18 cellular contexts compared by ENCODE assay signal in the genomic region with DNA sequence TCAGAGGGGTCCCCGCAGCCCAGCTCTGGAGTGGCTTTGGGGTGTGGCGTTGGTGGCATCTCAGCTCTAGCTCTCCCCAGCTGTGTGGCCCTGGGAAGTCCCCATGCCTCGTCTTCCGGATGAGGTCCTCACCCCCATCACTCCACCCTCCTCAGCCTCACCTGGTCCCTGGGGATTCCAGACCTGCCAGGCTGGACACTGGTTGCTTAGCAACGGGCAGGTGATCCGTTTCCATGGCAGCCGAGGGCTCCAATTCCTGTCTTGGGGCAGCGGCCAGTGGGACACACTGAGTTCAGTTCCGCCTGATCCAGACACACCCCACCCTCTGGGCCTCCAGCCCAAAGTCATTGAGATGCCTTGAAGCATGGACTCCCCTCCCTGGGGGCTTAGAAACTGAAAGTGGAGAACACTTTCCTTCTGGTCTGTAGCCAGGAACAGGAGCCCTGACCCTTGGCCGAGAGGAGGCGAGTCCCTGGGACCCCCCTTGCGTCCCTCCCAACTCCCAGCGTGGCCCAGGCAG. TPM values are rescaled to one million over a fixed set of nuclear protein-coding genes. Genes with fewer than 3 reads are reported as not detected.
DNase-seq lines count a peak whose midpoint lies in the region; ATAC-seq and TF ChIP-seq lines count a peak whose summit lies in the region.
"Had no signal": no experiment of that assay in that cellular context is flagged by ENCODE, and none has a peak within 500 bp of the region (broad histone marks: within the 10 kb centered on the region; RNA-seq: fewer than 3 reads in every experiment).

No MANE protein-coding gene starts in this region.

- CTCF ChIA-PET in RWPE1 (lab: Yijun Ruan, JAX) = interaction anchor here (0.6 to 0.8 kb wide), 2 partner anchors 155 to 194 kb away, joined by 3 read pairs; no protein-coding TSS in a partner anchor

- no peak overlapping the region for H3K4me3 ChIP-seq in GM23338
- H3K4me3 ChIP-seq: esophagus squamous epithelium had no signal

- H3K36me3 ChIP-seq in GM23338 (ENCODE audit: insufficient read depth) = no peaks in the 10 kb centered on the region

- H3K4me3 Mint-ChIP-seq in GM23338 (no peak overlapping the region), memory B cell (peak overlapping the region; percentile 18)
- H3K4me3 Mint-ChIP-seq: activated CD8-positive, alpha-beta memory T cell treated with anti-CD3 and anti-CD28 coated beads, Interleukin-2, amount 10 ng/mL, durations not matched to agents 7 days and 5 days; activated naive CD4-positive, alpha-beta T cell treated with anti-CD3 and anti-CD28 coated beads, Interleukin-2, amount 50 U/mL, for 24 hours; central memory CD8-positive, alpha-beta T cell; HFFc6; stimulated activated naive CD8-positive, alpha-beta T cell treated with anti-CD3 and anti-CD28 coated beads, Interleukin-15, Interleukin-2, amounts not matched to agents 100 ng/mL and 50 ng/mL, for 24 hours had no signal

- H3F3A ChIP-seq in GM23338 (replicated peaks; ENCODE audit: low read depth) = 0 out of 2 replicates have a peak, but pooled peaks cover 3% of the 10 kb centered on the region

- H3K36me3 Mint-ChIP-seq in GM23338 (ENCODE audit: low read depth) = no peaks in the 10 kb centered on the region; the same call in 1 of the 3 replicates
- peaks cover 1% of the 10 kb centered on the region for H3K36me3 Mint-ChIP-seq in memory B cell
- H3K36me3 Mint-ChIP-seq: activated naive CD4-positive, alpha-beta T cell treated with anti-CD3 and anti-CD28 coated beads, Interleukin-2, amount 50 U/mL, for 24 hours had no signal

- no peaks in the 10 kb centered on the region for H3K27me3 ChIP-seq in GM23338 (ENCODE audit: insufficient read depth)
- H3K27me3 ChIP-seq: esophagus squamous epithelium had no signal

- H3K79me2 ChIP-seq in GM23338 (replicated peaks; ENCODE audit: insufficient read depth) = no peaks in the 10 kb centered on the region

- H3K4me2 ChIP-seq in GM23338 = no peak overlapping the region

- H2AFZ ChIP-seq in GM23338 = no peak overlapping the region

- H4K20me1 ChIP-seq in GM23338 (replicated peaks; ENCODE audit: insufficient read depth) = no peaks in the 10 kb centered on the region; the same call in 1 of the 2 replicates

- H3K4me1 Mint-ChIP-seq in GM23338 = no peaks in the 10 kb centered on the region
- H3K4me1 Mint-ChIP-seq in memory B cell = no peaks in the 10 kb centered on the region
- H3K4me1 Mint-ChIP-seq: activated CD8-positive, alpha-beta memory T cell treated with anti-CD3 and anti-CD28 coated beads, Interleukin-2, amount 10 ng/mL, durations not matched to agents 7 days and 5 days; activated naive CD4-positive, alpha-beta T cell treated with anti-CD3 and anti-CD28 coated beads, Interleukin-2, amount 50 U/mL, for 24 hours; central memory CD8-positive, alpha-beta T cell had no signal

- H3K27ac ChIP-seq in GM23338 (ENCODE audit: low read depth) (no peak overlapping the region), RWPE1 (peak overlapping the region; percentile 52)
- H3K27ac ChIP-seq: esophagus squamous epithelium had no signal

- no peaks in the 10 kb centered on the region for H3K4me1 ChIP-seq in GM23338 (ENCODE audit: insufficient read depth)
- H3K4me1 ChIP-seq: esophagus squamous epithelium had no signal

- peaks cover 26% of the 10 kb centered on the region; the same call in 2 of the 3 replicates for H3K9me3 Mint-ChIP-seq in GM23338
- no peaks in the 10 kb centered on the region for H3K9me3 Mint-ChIP-seq in memory B cell
- H3K9me3 Mint-ChIP-seq: activated naive CD4-positive, alpha-beta T cell treated with anti-CD3 and anti-CD28 coated beads, Interleukin-2, amount 50 U/mL, for 24 hours; central memory CD8-positive, alpha-beta T cell; stimulated activated naive CD8-positive, alpha-beta T cell treated with anti-CD3 and anti-CD28 coated beads, Interleukin-15, Interleukin-2, amounts not matched to agents 100 ng/mL and 50 ng/mL, for 24 hours had no signal

- POLR2A ChIA-PET in RWPE1 (lab: Yijun Ruan, JAX; ENCODE audit: low non-redundant PET) = no interaction called here

- no peak for ATAC-seq in GM23338
- ATAC-seq in memory B cell (ENCODE audit: low read depth) = peak; percentile 90
- ATAC-seq in HG03139 (IDR thresholded peaks at IDR 0.05; ENCODE audit: unreplicated experiment) = no peak
- ATAC-seq in GM19351 (IDR thresholded peaks at IDR 0.05; ENCODE audit: unreplicated experiment) = no peak
- ATAC-seq: activated CD8-positive, alpha-beta memory T cell treated with anti-CD3 and anti-CD28 coated beads, Interleukin-2, amount 10 ng/mL, durations not matched to agents 7 days and 5 days had no signal

- H3K27me3 Mint-ChIP-seq in GM23338 (ENCODE audit: insufficient read depth, low read depth, poor library complexity) (peaks cover 11% of the 10 kb centered on the region), memory B cell (peaks cover 6% of the 10 kb centered on the region)
- H3K27me3 Mint-ChIP-seq: activated CD8-positive, alpha-beta memory T cell treated with anti-CD3 and anti-CD28 coated beads, Interleukin-2, amount 10 ng/mL, durations not matched to agents 7 days and 5 days; activated naive CD4-positive, alpha-beta T cell treated with anti-CD3 and anti-CD28 coated beads, Interleukin-2, amount 50 U/mL, for 24 hours; central memory CD8-positive, alpha-beta T cell; stimulated activated naive CD8-positive, alpha-beta T cell treated with anti-CD3 and anti-CD28 coated beads, Interleukin-15, Interleukin-2, amounts not matched to agents 100 ng/mL and 50 ng/mL, for 24 hours had no signal

- H3K9me2 ChIP-seq in GM23338 (ENCODE audit: insufficient read depth) = no peaks in the 10 kb centered on the region

- H3K27ac Mint-ChIP-seq in GM23338 = no peak overlapping the region
- H3K27ac Mint-ChIP-seq in memory B cell = peak overlapping the region; percentile 66
- H3K27ac Mint-ChIP-seq: activated CD8-positive, alpha-beta memory T cell treated with anti-CD3 and anti-CD28 coated beads, Interleukin-2, amount 10 ng/mL, durations not matched to agents 7 days and 5 days; activated naive CD4-positive, alpha-beta T cell treated with anti-CD3 and anti-CD28 coated beads, Interleukin-2, amount 50 U/mL, for 24 hours; HFFc6; stimulated activated naive CD8-positive, alpha-beta T cell treated with anti-CD3 and anti-CD28 coated beads, Interleukin-15, Interleukin-2, amounts not matched to agents 100 ng/mL and 50 ng/mL, for 24 hours had no signal

- DNase-seq in COR-L47 (lab: John Stamatoyannopoulos, UW) (peak; percentile 52), GM23338 (ENCODE audit: low spot score) (peak; percentile 78), RWPE1 (ENCODE audit: low spot score) (no peak), memory B cell (ENCODE audit: low spot score in 2 of 2) (peak; percentile 39 to 42), epidermal melanocyte (ENCODE audit: insufficient read length, low spot score) (no peak), NCI-H524 (lab: John Stamatoyannopoulos, UW) (no peak)
- DNase-seq: activated CD8-positive, alpha-beta memory T cell treated with anti-CD3 and anti-CD28 coated beads, Interleukin-2, amount 10 ng/mL, durations not matched to agents 7 days and 5 days; esophagus squamous epithelium; HFFc6; NCI-H510A; retina; SHP77 treated with DMSO at 0.1 percent for 48 hours had no signal

- TF ChIP-seq CTCF in GM23338 (conservative IDR thresholded peaks at IDR 0.05; ENCODE audit: low read depth in 2 of 2) = no peak
- no peak for TF ChIP-seq CTCF in RWPE1 (conservative IDR thresholded peaks at IDR 0.05; ENCODE audit: low read depth)

TF ChIP-seq in GM23338, 12 proteins besides CTCF, POLR2A, EP300 and RAD21:
- no peak for TF ChIP-seq EZH2 (IDR thresholded peaks at IDR 0.05; ENCODE audit: low read depth, unreplicated experiment)
- TF ChIP-seq POLR2AphosphoS5 (IDR thresholded peaks at IDR 0.05; ENCODE audit: low read depth) = no peak
- no peak for TF ChIP-seq JUNB (IDR thresholded peaks at IDR 0.05; ENCODE audit: unreplicated experiment)

RNA-seq across cellular contexts. Expression of a gene that starts 7.7 kb away (rescaled TPM):
- total RNA-seq in GM23338 (2014; rRNA removed; shearing (Covaris generic)) = 0.23 and 0.28 TPM in 2 replicates
- 0.27 and 0.40 TPM in 2 replicates for polyA plus RNA-seq in GM23338 (2016; fragmentation: Nextera tagmentation; extraction: Ambion mirVana)
- total RNA-seq: activated CD8-positive, alpha-beta memory T cell treated with anti-CD3 and anti-CD28 coated beads, Interleukin-2, amount 10 ng/mL, durations not matched to agents 7 days and 5 days; mononuclear cell had no signal

RNA-seq across cellular contexts. Expression of a gene that starts 34.5 kb away (rescaled TPM):
- 21.7 and 26.1 TPM in 2 replicates for total RNA-seq in GM23338 (2014; rRNA removed; shearing (Covaris generic))
- 3.8 and 4.8 TPM in 2 replicates for polyA plus RNA-seq in GM23338 (2016; fragmentation: Nextera tagmentation; extraction: Ambion mirVana)
- total RNA-seq: activated CD8-positive, alpha-beta memory T cell treated with anti-CD3 and anti-CD28 coated beads, Interleukin-2, amount 10 ng/mL, durations not matched to agents 7 days and 5 days; mononuclear cell had no signal

RNA-seq across cellular contexts. Expression of a gene that starts 48.0 kb away (rescaled TPM):
- not detected in 2 replicates for total RNA-seq in GM23338 (2014; rRNA removed; shearing (Covaris generic))
- polyA plus RNA-seq in GM23338 (2016; fragmentation: Nextera tagmentation; extraction: Ambion mirVana) = 0.21 and 0.34 TPM in 2 replicates
- total RNA-seq: esophagus squamous epithelium, HFFc6 had no signal

RNA-seq across cellular contexts. Expression of a gene that starts 54.0 kb away (rescaled TPM):
- 539 and 552 TPM in 2 replicates for total RNA-seq in GM23338 (2014; rRNA removed; shearing (Covaris generic))
- polyA plus RNA-seq in GM23338 (2016; fragmentation: Nextera tagmentation; extraction: Ambion mirVana) = 632 and 705 TPM in 2 replicates

Comparison
In these comparisons a context has a peak if more than half of its experiments do, and no peak if none do; other contexts are left out.
1. DNase-seq: peak in COR-L47 (single experiment), GM23338 (single experiment) and memory B cell (2 of 2); none in RWPE1 (single experiment), epidermal melanocyte (single experiment) and NCI-H524 (0 of 2).